8 cellular contexts compared by ENCODE assay signal in genomic region chr19:15223649-15224371, GRCh38. TPM values are rescaled to one million over a fixed set of nuclear protein-coding genes. Genes with fewer than 3 reads are reported as not detected.
DNase-seq lines count a peak whose midpoint lies in the region; ATAC-seq and TF ChIP-seq lines count a peak whose summit lies in the region.

No MANE protein-coding gene starts in this region.

- H4K20me1 ChIP-seq in BLaER1 treated with 17β-estradiol and CSF1 and Interleukin-3, amounts not matched to agents 10 nM and 100 nM, result 0 out of 22 replicates have a peak, but pooled peaks cover 0 to 4% (median 0%) of the 10 kb centered on the region in 11 experiments

- peak overlapping the region in 9 of 11 experiments; percentile 1 to 76 (median 34); a peak in 9 of 22 replicates for H3K27ac ChIP-seq in BLaER1 treated with 17β-estradiol and CSF1 and Interleukin-3, amounts not matched to agents 10 nM and 100 nM
- no peak overlapping the region for H3K27ac ChIP-seq in HUES48 (ENCODE audit: low read depth, low read length)

- H3K36me3 ChIP-seq in BLaER1 treated with 17β-estradiol and CSF1 and Interleukin-3, amounts not matched to agents 10 nM and 100 nM, result no peaks in the 10 kb centered on the region
- H3K36me3 ChIP-seq in HUES48 (ENCODE audit: control insufficient read depth, insufficient read depth, low read length), result peaks cover 12% of the 10 kb centered on the region
- H3K36me3 ChIP-seq in mucosa of descending colon (ENCODE audit: low read depth), result no peaks in the 10 kb centered on the region

- DNase-seq in choroid plexus epithelial cell (ENCODE audit: low read depth) (no peak), mucosa of descending colon (no peak), SKM-1 treated with dmso at 0.1 percent for 144 hours (lab: John Stamatoyannopoulos, UW; ENCODE audit: unreplicated experiment) (no peak), NCI-H446 treated with DMSO at 0.1 percent for 48 hours (lab: John Stamatoyannopoulos, UW) (no peak)

- peak overlapping the region; percentile 47 to 77 (median 66) for H3K4me3 ChIP-seq in BLaER1 treated with 17β-estradiol and CSF1 and Interleukin-3, amounts not matched to agents 10 nM and 100 nM
- H3K4me3 ChIP-seq in HUES48 (ENCODE audit: low read depth, low read length) (peak overlapping the region; percentile 81), choroid plexus epithelial cell (ENCODE audit: low read depth, low read length) (peak overlapping the region; percentile 78), mucosa of descending colon (no peak overlapping the region)

- peak overlapping the region; percentile 92 to 100 (median 99) for H3K4me2 ChIP-seq in BLaER1 treated with 17β-estradiol and CSF1 and Interleukin-3, amounts not matched to agents 10 nM and 100 nM

- ATAC-seq in mucosa of descending colon (peak; percentile 14), GM18858 (IDR thresholded peaks at IDR 0.05; ENCODE audit: unreplicated experiment) (no peak), GM19467 (IDR thresholded peaks at IDR 0.05; ENCODE audit: unreplicated experiment) (no peak)

- no peaks in the 10 kb centered on the region for H3K9me3 ChIP-seq in BLaER1 treated with 17β-estradiol and CSF1 and Interleukin-3, amounts not matched to agents 10 nM and 100 nM (replicated peaks in 1 of 11)
- H3K9me3 ChIP-seq in HUES48 (ENCODE audit: control insufficient read depth, insufficient read depth, low read length), result no peaks in the 10 kb centered on the region
- H3K9me3 ChIP-seq in mucosa of descending colon, result no peaks in the 10 kb centered on the region

- H3K9ac ChIP-seq in BLaER1 treated with 17β-estradiol and CSF1 and Interleukin-3, amounts not matched to agents 10 nM and 100 nM, result peak overlapping the region; percentile 53 to 79 (median 71)
- H3K9ac ChIP-seq in HUES48 (ENCODE audit: low read depth, low read length), result no peak overlapping the region

- no peaks in the 10 kb centered on the region for H3K27me3 ChIP-seq in BLaER1 treated with 17β-estradiol and CSF1 and Interleukin-3, amounts not matched to agents 10 nM and 100 nM
- H3K27me3 ChIP-seq in HUES48 (ENCODE audit: control insufficient read depth, insufficient read depth, low read length), result no peaks in the 10 kb centered on the region

- TF ChIP-seq CTCF in choroid plexus epithelial cell (conservative IDR thresholded peaks at IDR 0.05; ENCODE audit: low read depth, low read length) (no peak), mucosa of descending colon (IDR thresholded peaks at IDR 0.05) (no peak)

- peaks cover 14 to 26% (median 17%) of the 10 kb centered on the region in 10 experiments for H3K4me1 ChIP-seq in BLaER1 treated with 17β-estradiol and CSF1 and Interleukin-3, amounts not matched to agents 10 nM and 100 nM
- H3K4me1 ChIP-seq in HUES48 (ENCODE audit: control insufficient read depth, insufficient read depth, low read length) (peaks cover 6% of the 10 kb centered on the region; the same call in 1 of the 2 replicates), mucosa of descending colon (ENCODE audit: low read depth) (no peaks in the 10 kb centered on the region)

- intact Hi-C loops in mucosa of descending colon (cut with DNase I, micrococcal nuclease), result no loop called here

RNA-seq across cellular contexts. Expression of gene EPHX3, which starts 8.4 kb away (rescaled TPM):
- under 1 TPM in 1 of 3 donors, not detected in 2; 0.58 TPM for total RNA-seq in mucosa of descending colon

RNA-seq across cellular contexts. Expression of gene NOTCH3, which starts 23.0 kb away (rescaled TPM):
- total RNA-seq in mucosa of descending colon, result 10 to 100 TPM in 2 of 3 donors, 1 to 10 TPM in 1; 3.8 to 13.3 (median 13.0) TPM
